In the genomic region with DNA sequence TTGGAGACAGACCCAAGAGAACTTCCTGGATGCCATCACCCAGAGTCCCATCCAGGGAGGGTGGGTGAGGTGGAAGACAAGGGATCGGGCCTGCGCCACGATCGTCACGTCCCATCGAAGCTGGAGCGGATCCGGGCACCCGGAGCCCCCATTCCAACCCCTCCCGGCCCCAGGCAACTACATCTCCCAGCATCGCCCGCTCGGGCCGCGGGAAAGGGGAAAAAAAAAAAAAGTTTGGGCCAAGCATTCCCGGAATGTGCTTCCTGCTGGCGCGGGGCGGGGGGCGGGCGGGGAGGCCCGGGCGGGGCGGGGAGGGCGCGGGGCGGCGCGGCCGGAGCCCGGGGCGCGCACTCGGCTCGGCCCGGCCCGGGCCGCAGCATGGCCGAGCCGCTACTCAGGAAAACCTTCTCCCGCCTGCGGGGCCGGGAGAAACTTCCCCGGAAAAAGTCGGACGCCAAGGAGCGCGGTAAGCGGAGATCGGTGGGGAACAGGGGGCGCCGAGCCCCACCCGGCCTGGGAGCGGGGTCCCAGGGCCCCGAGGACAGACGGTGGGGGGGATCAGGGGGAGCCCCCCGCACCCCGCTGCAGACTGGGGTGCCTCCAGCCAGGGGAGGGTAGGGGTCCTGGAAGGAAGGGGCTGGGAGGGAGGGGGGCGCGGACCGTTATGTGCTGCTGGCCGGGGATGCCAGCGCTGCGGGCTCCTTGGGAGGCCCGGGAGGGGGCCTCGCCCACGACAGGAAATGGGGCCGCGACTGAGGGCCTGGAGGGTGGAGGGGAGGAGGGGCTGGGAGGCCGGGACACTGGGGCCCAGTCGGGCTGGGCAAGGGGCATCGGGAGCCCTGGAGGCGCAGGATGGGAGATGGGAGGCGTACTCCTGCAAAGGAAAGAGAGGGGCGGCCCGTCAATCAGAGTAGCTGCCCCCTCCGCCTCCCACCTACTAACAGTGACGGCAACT, we compare ENCODE assay signal across 1 cellular context.
TF ChIP-seq lines count a peak whose summit lies in the region.

A gene with protein sequence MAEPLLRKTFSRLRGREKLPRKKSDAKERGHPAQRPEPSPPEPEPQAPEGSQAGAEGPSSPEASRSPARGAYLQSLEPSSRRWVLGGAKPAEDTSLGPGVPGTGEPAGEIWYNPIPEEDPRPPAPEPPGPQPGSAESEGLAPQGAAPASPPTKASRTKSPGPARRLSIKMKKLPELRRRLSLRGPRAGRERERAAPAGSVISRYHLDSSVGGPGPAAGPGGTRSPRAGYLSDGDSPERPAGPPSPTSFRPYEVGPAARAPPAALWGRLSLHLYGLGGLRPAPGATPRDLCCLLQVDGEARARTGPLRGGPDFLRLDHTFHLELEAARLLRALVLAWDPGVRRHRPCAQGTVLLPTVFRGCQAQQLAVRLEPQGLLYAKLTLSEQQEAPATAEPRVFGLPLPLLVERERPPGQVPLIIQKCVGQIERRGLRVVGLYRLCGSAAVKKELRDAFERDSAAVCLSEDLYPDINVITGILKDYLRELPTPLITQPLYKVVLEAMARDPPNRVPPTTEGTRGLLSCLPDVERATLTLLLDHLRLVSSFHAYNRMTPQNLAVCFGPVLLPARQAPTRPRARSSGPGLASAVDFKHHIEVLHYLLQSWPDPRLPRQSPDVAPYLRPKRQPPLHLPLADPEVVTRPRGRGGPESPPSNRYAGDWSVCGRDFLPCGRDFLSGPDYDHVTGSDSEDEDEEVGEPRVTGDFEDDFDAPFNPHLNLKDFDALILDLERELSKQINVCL (plus strand): TSS at position 346 of the 955 bp plus-strand sequence. CDS start 33 bp downstream, at position 379.

TF ChIP-seq in HepG2, 621 proteins besides CTCF, POLR2A, EP300 and RAD21 (continued from another document and continues in another):
- TF ChIP-seq, protein P1, sequence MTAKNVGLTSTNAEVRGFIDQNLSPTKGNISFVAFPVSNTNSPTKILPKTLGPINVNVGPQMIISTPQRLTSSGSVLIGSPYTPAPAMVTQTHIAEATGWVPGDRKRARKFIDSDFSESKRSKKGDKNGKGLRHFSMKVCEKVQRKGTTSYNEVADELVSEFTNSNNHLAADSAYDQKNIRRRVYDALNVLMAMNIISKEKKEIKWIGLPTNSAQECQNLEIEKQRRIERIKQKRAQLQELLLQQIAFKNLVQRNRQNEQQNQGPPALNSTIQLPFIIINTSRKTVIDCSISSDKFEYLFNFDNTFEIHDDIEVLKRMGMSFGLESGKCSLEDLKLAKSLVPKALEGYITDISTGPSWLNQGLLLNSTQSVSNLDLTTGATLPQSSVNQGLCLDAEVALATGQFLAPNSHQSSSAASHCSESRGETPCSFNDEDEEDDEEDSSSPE (CRISPR knock-in tag; IDR thresholded peaks at IDR 0.05), result peak; percentile 58; the same call in 1 of the 2 replicates
- TF ChIP-seq, protein P2, sequence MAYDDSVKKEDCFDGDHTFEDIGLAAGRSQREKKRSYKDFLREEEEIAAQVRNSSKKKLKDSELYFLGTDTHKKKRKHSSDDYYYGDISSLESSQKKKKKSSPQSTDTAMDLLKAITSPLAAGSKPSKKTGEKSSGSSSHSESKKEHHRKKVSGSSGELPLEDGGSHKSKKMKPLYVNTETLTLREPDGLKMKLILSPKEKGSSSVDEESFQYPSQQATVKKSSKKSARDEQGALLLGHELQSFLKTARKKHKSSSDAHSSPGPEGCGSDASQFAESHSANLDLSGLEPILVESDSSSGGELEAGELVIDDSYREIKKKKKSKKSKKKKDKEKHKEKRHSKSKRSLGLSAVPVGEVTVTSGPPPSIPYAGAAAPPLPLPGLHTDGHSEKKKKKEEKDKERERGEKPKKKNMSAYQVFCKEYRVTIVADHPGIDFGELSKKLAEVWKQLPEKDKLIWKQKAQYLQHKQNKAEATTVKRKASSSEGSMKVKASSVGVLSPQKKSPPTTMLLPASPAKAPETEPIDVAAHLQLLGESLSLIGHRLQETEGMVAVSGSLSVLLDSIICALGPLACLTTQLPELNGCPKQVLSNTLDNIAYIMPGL (CRISPR knock-in tag; IDR thresholded peaks at IDR 0.05; ENCODE audit: borderline replicate concordance in 1 of 2, low read depth in 1 of 2), result 0 out of 4 replicates have a peak, but pooled peaks of 1 of the 2 experiments have one; percentile 34
- TF ChIP-seq ZNF703 (CRISPR knock-in tag; IDR thresholded peaks at IDR 0.05; ENCODE audit: borderline replicate concordance) (no peak), XBP1 (CRISPR knock-in tag; IDR thresholded peaks at IDR 0.05) (no peak), POLR2AphosphoS5 (IDR thresholded peaks at IDR 0.05; ENCODE audit: low read depth, low read length) (peak; percentile 48; the same call in 1 of the 2 replicates), KDM1A (CRISPR knock-in tag; IDR thresholded peaks at IDR 0.05) (no peak), KDM5A (IDR thresholded peaks at IDR 0.05; ENCODE audit: borderline replicate concordance, low read length) (no peak), RCOR2 (CRISPR knock-in tag; IDR thresholded peaks at IDR 0.05) (no peak), HDAC6 (IDR thresholded peaks at IDR 0.05; ENCODE audit: low read depth, low read length) (no peak), ZNF235 (CRISPR knock-in tag; IDR thresholded peaks at IDR 0.05; ENCODE audit: borderline replicate concordance) (no peak), ZNF143 (CRISPR knock-in tag; IDR thresholded peaks at IDR 0.05) (peak; percentile 85), ZNF234 (CRISPR knock-in tag; conservative IDR thresholded peaks at IDR 0.05) (no peak), TEAD3 (CRISPR knock-in tag; optimal IDR thresholded peaks at IDR 0.05; ENCODE audit: borderline replicate concordance) (peak; percentile 84), ZNF644 (CRISPR knock-in tag; IDR thresholded peaks at IDR 0.05; ENCODE audit: low read depth) (no peak), GATAD1 (CRISPR knock-in tag; IDR thresholded peaks at IDR 0.05) (no peak), KDM2A (CRISPR knock-in tag; IDR thresholded peaks at IDR 0.05; ENCODE audit: borderline replicate concordance, low read depth) (no peak; the same call in 1 of the 2 replicates), MAZ (IDR thresholded peaks at IDR 0.05; ENCODE audit: borderline replicate concordance, low read depth, low read length) (no peak), MAZ (CRISPR knock-in tag; IDR thresholded peaks at IDR 0.05; ENCODE audit: low read depth) (0 out of 2 replicates have a peak, but pooled peaks have one; percentile 2), ZNF792 (CRISPR knock-in tag; IDR thresholded peaks at IDR 0.05) (no peak), ZNF3 (CRISPR knock-in tag; IDR thresholded peaks at IDR 0.05) (no peak), ZNF441 (CRISPR knock-in tag; IDR thresholded peaks at IDR 0.05; ENCODE audit: borderline replicate concordance) (no peak), PRPF4 (IDR thresholded peaks at IDR 0.05; ENCODE audit: low read depth, low read length, poor library complexity, severe bottlenecking) (no peak), ZMAT3 (CRISPR knock-in tag; conservative IDR thresholded peaks at IDR 0.05) (no peak), NFATC3 (CRISPR knock-in tag; IDR thresholded peaks at IDR 0.05) (no peak), ZNF296 (CRISPR knock-in tag; conservative IDR thresholded peaks at IDR 0.05) (no peak), IKZF1 (IDR thresholded peaks at IDR 0.05) (no peak), PHF20 (CRISPR knock-in tag; IDR thresholded peaks at IDR 0.05) (no peak), EED (CRISPR knock-in tag; IDR thresholded peaks at IDR 0.05) (no peak), ZNF570 (CRISPR knock-in tag; IDR thresholded peaks at IDR 0.05; ENCODE audit: borderline replicate concordance) (no peak), SIN3A (IDR thresholded peaks at IDR 0.05; ENCODE audit: borderline replicate concordance, low read depth, low read length) (0 out of 2 replicates have a peak, but pooled peaks have one; percentile 26), THAP11 (CRISPR knock-in tag; IDR thresholded peaks at IDR 0.05) (peak; percentile 91), MIER2 (CRISPR knock-in tag; IDR thresholded peaks at IDR 0.05) (no peak), SIN3B (IDR thresholded peaks at IDR 0.05; ENCODE audit: low read length) (no peak)
- TF ChIP-seq, protein P3, sequence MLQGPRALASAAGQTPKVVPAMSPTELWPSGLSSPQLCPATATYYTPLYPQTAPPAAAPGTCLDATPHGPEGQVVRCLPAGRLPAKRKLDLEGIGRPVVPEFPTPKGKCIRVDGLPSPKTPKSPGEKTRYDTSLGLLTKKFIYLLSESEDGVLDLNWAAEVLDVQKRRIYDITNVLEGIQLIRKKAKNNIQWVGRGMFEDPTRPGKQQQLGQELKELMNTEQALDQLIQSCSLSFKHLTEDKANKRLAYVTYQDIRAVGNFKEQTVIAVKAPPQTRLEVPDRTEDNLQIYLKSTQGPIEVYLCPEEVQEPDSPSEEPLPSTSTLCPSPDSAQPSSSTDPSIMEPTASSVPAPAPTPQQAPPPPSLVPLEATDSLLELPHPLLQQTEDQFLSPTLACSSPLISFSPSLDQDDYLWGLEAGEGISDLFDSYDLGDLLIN (CRISPR knock-in tag; IDR thresholded peaks at IDR 0.05; ENCODE audit: borderline replicate concordance), result no peak
- TF ChIP-seq, protein P4, sequence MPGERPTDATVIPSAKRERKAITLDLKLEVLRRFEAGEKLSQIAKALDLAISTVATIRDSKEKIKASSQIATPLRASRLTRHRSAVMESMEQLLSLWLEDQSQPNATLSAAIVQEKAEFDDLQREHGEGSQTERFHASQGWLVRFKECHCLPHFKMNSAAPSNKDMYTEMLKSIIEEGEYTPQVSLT (CRISPR knock-in tag; IDR thresholded peaks at IDR 0.05; ENCODE audit: borderline replicate concordance, low read depth), result no peak
- TF ChIP-seq, protein P5, sequence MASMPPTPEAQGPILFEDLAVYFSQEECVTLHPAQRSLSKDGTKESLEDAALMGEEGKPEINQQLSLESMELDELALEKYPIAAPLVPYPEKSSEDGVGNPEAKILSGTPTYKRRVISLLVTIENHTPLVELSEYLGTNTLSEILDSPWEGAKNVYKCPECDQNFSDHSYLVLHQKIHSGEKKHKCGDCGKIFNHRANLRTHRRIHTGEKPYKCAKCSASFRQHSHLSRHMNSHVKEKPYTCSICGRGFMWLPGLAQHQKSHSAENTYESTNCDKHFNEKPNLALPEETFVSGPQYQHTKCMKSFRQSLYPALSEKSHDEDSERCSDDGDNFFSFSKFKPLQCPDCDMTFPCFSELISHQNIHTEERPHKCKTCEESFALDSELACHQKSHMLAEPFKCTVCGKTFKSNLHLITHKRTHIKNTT (CRISPR knock-in tag; IDR thresholded peaks at IDR 0.05), result no peak
- TF ChIP-seq, protein P6, sequence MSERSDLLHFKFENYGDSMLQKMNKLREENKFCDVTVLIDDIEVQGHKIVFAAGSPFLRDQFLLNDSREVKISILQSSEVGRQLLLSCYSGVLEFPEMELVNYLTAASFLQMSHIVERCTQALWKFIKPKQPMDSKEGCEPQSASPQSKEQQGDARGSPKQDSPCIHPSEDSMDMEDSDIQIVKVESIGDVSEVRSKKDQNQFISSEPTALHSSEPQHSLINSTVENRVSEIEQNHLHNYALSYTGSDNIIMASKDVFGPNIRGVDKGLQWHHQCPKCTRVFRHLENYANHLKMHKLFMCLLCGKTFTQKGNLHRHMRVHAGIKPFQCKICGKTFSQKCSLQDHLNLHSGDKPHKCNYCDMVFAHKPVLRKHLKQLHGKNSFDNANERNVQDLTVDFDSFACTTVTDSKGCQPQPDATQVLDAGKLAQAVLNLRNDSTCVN (CRISPR knock-in tag; IDR thresholded peaks at IDR 0.05; ENCODE audit: borderline replicate concordance), result no peak; the same call in 1 of the 2 replicates
- TF ChIP-seq, protein P7, sequence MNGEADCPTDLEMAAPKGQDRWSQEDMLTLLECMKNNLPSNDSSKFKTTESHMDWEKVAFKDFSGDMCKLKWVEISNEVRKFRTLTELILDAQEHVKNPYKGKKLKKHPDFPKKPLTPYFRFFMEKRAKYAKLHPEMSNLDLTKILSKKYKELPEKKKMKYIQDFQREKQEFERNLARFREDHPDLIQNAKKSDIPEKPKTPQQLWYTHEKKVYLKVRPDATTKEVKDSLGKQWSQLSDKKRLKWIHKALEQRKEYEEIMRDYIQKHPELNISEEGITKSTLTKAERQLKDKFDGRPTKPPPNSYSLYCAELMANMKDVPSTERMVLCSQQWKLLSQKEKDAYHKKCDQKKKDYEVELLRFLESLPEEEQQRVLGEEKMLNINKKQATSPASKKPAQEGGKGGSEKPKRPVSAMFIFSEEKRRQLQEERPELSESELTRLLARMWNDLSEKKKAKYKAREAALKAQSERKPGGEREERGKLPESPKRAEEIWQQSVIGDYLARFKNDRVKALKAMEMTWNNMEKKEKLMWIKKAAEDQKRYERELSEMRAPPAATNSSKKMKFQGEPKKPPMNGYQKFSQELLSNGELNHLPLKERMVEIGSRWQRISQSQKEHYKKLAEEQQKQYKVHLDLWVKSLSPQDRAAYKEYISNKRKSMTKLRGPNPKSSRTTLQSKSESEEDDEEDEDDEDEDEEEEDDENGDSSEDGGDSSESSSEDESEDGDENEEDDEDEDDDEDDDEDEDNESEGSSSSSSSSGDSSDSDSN (CRISPR knock-in tag; IDR thresholded peaks at IDR 0.05), result 0 out of 2 replicates have a peak, but pooled peaks have one; percentile 29
- TF ChIP-seq, protein P8, sequence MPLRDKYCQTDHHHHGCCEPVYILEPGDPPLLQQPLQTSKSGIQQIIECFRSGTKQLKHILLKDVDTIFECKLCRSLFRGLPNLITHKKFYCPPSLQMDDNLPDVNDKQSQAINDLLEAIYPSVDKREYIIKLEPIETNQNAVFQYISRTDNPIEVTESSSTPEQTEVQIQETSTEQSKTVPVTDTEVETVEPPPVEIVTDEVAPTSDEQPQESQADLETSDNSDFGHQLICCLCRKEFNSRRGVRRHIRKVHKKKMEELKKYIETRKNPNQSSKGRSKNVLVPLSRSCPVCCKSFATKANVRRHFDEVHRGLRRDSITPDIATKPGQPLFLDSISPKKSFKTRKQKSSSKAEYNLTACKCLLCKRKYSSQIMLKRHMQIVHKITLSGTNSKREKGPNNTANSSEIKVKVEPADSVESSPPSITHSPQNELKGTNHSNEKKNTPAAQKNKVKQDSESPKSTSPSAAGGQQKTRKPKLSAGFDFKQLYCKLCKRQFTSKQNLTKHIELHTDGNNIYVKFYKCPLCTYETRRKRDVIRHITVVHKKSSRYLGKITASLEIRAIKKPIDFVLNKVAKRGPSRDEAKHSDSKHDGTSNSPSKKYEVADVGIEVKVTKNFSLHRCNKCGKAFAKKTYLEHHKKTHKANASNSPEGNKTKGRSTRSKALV (CRISPR knock-in tag; IDR thresholded peaks at IDR 0.05), result no peak
- TF ChIP-seq, protein P9, sequence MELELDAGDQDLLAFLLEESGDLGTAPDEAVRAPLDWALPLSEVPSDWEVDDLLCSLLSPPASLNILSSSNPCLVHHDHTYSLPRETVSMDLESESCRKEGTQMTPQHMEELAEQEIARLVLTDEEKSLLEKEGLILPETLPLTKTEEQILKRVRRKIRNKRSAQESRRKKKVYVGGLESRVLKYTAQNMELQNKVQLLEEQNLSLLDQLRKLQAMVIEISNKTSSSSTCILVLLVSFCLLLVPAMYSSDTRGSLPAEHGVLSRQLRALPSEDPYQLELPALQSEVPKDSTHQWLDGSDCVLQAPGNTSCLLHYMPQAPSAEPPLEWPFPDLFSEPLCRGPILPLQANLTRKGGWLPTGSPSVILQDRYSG (CRISPR knock-in tag; IDR thresholded peaks at IDR 0.05), result no peak
